8 cellular contexts compared by ENCODE assay signal in genomic region chr7:44847509-44847919, GRCh38. TPM values are rescaled to one million over a fixed set of nuclear protein-coding genes. Genes with fewer than 3 reads are reported as not detected.
DNase-seq lines count a peak whose midpoint lies in the region; ATAC-seq, FAIRE-seq and TF ChIP-seq lines count a peak whose summit lies in the region.

No MANE protein-coding gene starts in this region.

- H3K9me3 Mint-ChIP-seq in T-helper 2 cell treated with Interferon-gamma antibody and Interleukin-4, amounts not matched to agents 5 μg/mL and 100 μg/mL, for 36 hours = no peaks in the 10 kb centered on the region

- no peak; the same call in 1 of the 2 replicates for TF ChIP-seq POLR2A in GM12892 (IDR thresholded peaks at IDR 0.05; ENCODE audit: low read depth, low read length)

- peak overlapping the region; percentile 99 for H3K27ac Mint-ChIP-seq in T-helper 2 cell treated with Interferon-gamma antibody and Interleukin-4, amounts not matched to agents 5 μg/mL and 100 μg/mL, for 36 hours

- in situ Hi-C loops in astrocyte of the cerebellum (cut with HindIII; ENCODE audit: low sequenced_read_pairs) = no loop called here

- peaks cover 27% of the 10 kb centered on the region for H3K36me3 Mint-ChIP-seq in T-helper 2 cell treated with Interferon-gamma antibody and Interleukin-4, amounts not matched to agents 5 μg/mL and 100 μg/mL, for 36 hours (ENCODE audit: low read depth)

- no peak for FAIRE-seq in GM12892 (lab: Jason Lieb, UNC)

- H3K27me3 Mint-ChIP-seq in T-helper 2 cell treated with Interferon-gamma antibody and Interleukin-4, amounts not matched to agents 5 μg/mL and 100 μg/mL, for 36 hours (ENCODE audit: low read depth) = no peaks in the 10 kb centered on the region

- DNase-seq in GM12892 (ENCODE audit: insufficient read length) = peak; percentile 73
- DNase-seq in NCI-H1105 (lab: John Stamatoyannopoulos, UW) = peak; percentile 79
- DNase-seq in T-helper 2 cell treated with Interferon-gamma antibody and Interleukin-4, amounts not matched to agents 5 μg/mL and 100 μg/mL, for 36 hours (ENCODE audit: low spot score) = peak; percentile 84
- DNase-seq in astrocyte of the cerebellum (ENCODE audit: low read depth) = peak; percentile 56
- DNase-seq in hypothalamus (lab: John Stamatoyannopoulos, UW) = peak in 50 of 51 donors; percentile 42 to 98 (median 89)
- peak; percentile 44 for DNase-seq in retinal pigment epithelial cell (ENCODE audit: low read depth)
- no peak for DNase-seq in T1000 (lab: John Stamatoyannopoulos, UW)

- H3K4me3 ChIP-seq in astrocyte of the cerebellum (ENCODE audit: low read depth, low read length) (peak overlapping the region; percentile 69), retinal pigment epithelial cell (ENCODE audit: low read length) (peak overlapping the region; percentile 94)

- ATAC-seq in HG02763 (IDR thresholded peaks at IDR 0.05; ENCODE audit: unreplicated experiment) = peak; percentile 58

- TF ChIP-seq CTCF in astrocyte of the cerebellum (IDR thresholded peaks at IDR 0.05; ENCODE audit: low read depth, low read length, missing control alignments) = peak; percentile 82
- peak; percentile 75 for TF ChIP-seq CTCF in retinal pigment epithelial cell (conservative IDR thresholded peaks at IDR 0.05; ENCODE audit: low read depth, low read length)

- H3K4me3 Mint-ChIP-seq in T-helper 2 cell treated with Interferon-gamma antibody and Interleukin-4, amounts not matched to agents 5 μg/mL and 100 μg/mL, for 36 hours = peak overlapping the region; percentile 96

- peaks cover 43% of the 10 kb centered on the region for H3K4me1 Mint-ChIP-seq in T-helper 2 cell treated with Interferon-gamma antibody and Interleukin-4, amounts not matched to agents 5 μg/mL and 100 μg/mL, for 36 hours (ENCODE audit: low read depth)

RNA-seq across cellular contexts. Expression of gene H2AZ2, which starts 0.4 kb away (rescaled TPM):
- 149 TPM for polyA plus RNA-seq in GM12892 (2012; ENCODE audit: missing spikeins)

RNA-seq across cellular contexts. Expression of gene PURB, which starts 37.8 kb away (rescaled TPM):
- polyA plus RNA-seq in GM12892 (2012; ENCODE audit: missing spikeins) = 10.8 TPM

RNA-seq across cellular contexts. Expression of gene PPIA, which starts 51.0 kb away (rescaled TPM):
- polyA plus RNA-seq in GM12892 (2012; ENCODE audit: missing spikeins) = 3,328 TPM
